In the genomic region with DNA sequence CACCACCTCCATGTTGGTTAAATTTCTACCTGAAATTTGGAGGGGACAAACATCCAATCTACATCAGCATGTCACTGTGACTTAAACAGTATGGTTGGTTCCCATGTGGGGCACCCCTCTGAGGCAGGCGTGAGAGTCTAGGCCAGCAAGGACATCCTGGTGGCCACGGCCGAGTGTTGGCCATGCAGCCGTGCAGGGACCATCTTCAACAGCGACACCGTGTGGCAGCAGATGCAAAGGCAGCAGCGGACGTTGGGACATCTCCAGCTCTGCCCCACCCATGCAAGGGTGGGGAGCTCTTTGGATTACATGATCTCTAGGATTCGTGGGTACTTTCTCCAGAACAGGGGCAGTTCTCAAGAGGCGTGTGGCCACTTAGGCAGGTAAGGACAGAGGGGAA, we compare ENCODE assay signal across 12 cellular contexts. TPM values are rescaled to one million over a fixed set of nuclear protein-coding genes. Genes with fewer than 3 reads are reported as not detected.
DNase-seq lines count a peak whose midpoint lies in the region; ATAC-seq and TF ChIP-seq lines count a peak whose summit lies in the region.
"Had no signal": no experiment of that assay in that cellular context is flagged by ENCODE, and none has a peak within 500 bp of the region (broad histone marks: within the 10 kb centered on the region; RNA-seq: fewer than 3 reads in every experiment).

No MANE protein-coding gene starts in this region.

- H3K4me3 Mint-ChIP-seq in stimulated activated naive CD8-positive, alpha-beta T cell treated with anti-CD3 and anti-CD28 coated beads, Interleukin-15, amount 100 ng/mL, for 72 hours, result no peak overlapping the region
- H3K4me3 Mint-ChIP-seq: brain; CD8-positive, alpha-beta T cell had no signal

- no peaks in the 10 kb centered on the region for H3K9me3 ChIP-seq in OCI-LY3 (ENCODE audit: insufficient read depth, low read length)
- H3K9me3 ChIP-seq: gastrocnemius medialis had no signal

- H3K4me3 ChIP-seq in OCI-LY3 (ENCODE audit: low read length) (no peak overlapping the region), epithelial cell of proximal tubule (ENCODE audit: low read depth, low read length) (no peak overlapping the region)
- H3K4me3 ChIP-seq: gastrocnemius medialis had no signal

- no peaks in the 10 kb centered on the region for H3K4me1 ChIP-seq in OCI-LY3 (ENCODE audit: low read length)

- peak; percentile 15; the same call in 1 of the 2 replicates for TF ChIP-seq CTCF in OCI-LY3 (IDR thresholded peaks at IDR 0.05; ENCODE audit: low read depth, low read length)
- peak; percentile 47 for TF ChIP-seq CTCF in epithelial cell of proximal tubule (conservative IDR thresholded peaks at IDR 0.05; ENCODE audit: low read depth, low read length)

- ATAC-seq in stimulated activated naive CD8-positive, alpha-beta T cell treated with anti-CD3 and anti-CD28 coated beads, Interleukin-15, Interleukin-2, amounts not matched to agents 100 U/mL and 50 U/mL, for 24 hours, result no peak
- no peak for ATAC-seq in stimulated activated naive CD8-positive, alpha-beta T cell treated with anti-CD3 and anti-CD28 coated beads, Interleukin-15, amount 100 ng/mL, for 72 hours
- no peak for ATAC-seq in GM21423 (IDR thresholded peaks at IDR 0.05; ENCODE audit: unreplicated experiment)
- ATAC-seq: CD8-positive, alpha-beta T cell; gastrocnemius medialis; right cardiac atrium had no signal

- no peak overlapping the region for H3K27ac Mint-ChIP-seq in stimulated activated naive CD8-positive, alpha-beta T cell treated with anti-CD3 and anti-CD28 coated beads, Interleukin-15, amount 100 ng/mL, for 72 hours
- H3K27ac Mint-ChIP-seq: CD8-positive, alpha-beta T cell had no signal

- H3K9me3 Mint-ChIP-seq in stimulated activated naive CD8-positive, alpha-beta T cell treated with anti-CD3 and anti-CD28 coated beads, Interleukin-15, amount 100 ng/mL, for 72 hours, result peaks cover 12 to 20% of the 10 kb centered on the region in 2 donors

- H3K36me3 ChIP-seq in OCI-LY3 (replicated peaks; ENCODE audit: low read depth, low read length), result no peaks in the 10 kb centered on the region
- H3K36me3 ChIP-seq: gastrocnemius medialis had no signal

- H3K4me1 Mint-ChIP-seq in stimulated activated naive CD8-positive, alpha-beta T cell treated with anti-CD3 and anti-CD28 coated beads, Interleukin-15, amount 100 ng/mL, for 72 hours, result peaks cover 19% of the 10 kb centered on the region

- no peaks in the 10 kb centered on the region for H3K27me3 Mint-ChIP-seq in stimulated activated naive CD8-positive, alpha-beta T cell treated with anti-CD3 and anti-CD28 coated beads, Interleukin-15, amount 100 ng/mL, for 72 hours
- H3K27me3 Mint-ChIP-seq: brain had no signal

- no peak overlapping the region for H3K4me2 ChIP-seq in OCI-LY3 (ENCODE audit: low read length)

- H3K27me3 ChIP-seq in OCI-LY3 (ENCODE audit: low read depth, low read length), result no peaks in the 10 kb centered on the region

- no peaks in the 10 kb centered on the region for H3K79me2 ChIP-seq in OCI-LY3 (ENCODE audit: low read length)

- DNase-seq in stimulated activated naive CD8-positive, alpha-beta T cell treated with anti-CD3 and anti-CD28 coated beads, Interleukin-15, Interleukin-2, amounts not matched to agents 100 U/mL and 50 U/mL, for 24 hours, result peak; percentile 50
- DNase-seq in stimulated activated naive CD8-positive, alpha-beta T cell treated with anti-CD3 and anti-CD28 coated beads, Interleukin-15, amount 100 ng/mL, for 72 hours, result no peak
- DNase-seq in epithelial cell of proximal tubule (ENCODE audit: low read depth) (no peak), nucleus accumbens (lab: John Stamatoyannopoulos, UW) (no peak), middle frontal gyrus (ENCODE audit: extremely low spot score, low spot score) (no peak), dedifferentiated amniotic fluid mesenchymal stem cell (ENCODE audit: extremely low spot score) (no peak)
- DNase-seq: CD8-positive, alpha-beta T cell; gastrocnemius medialis had no signal

- H3K27ac ChIP-seq in OCI-LY3 (ENCODE audit: low read length), result no peak overlapping the region
- H3K27ac ChIP-seq: gastrocnemius medialis had no signal

- no peak overlapping the region for H3K9ac ChIP-seq in OCI-LY3 (ENCODE audit: low read length)

- no peaks in the 10 kb centered on the region for H4K20me1 ChIP-seq in OCI-LY3 (ENCODE audit: insufficient read depth, low read length)

- H2AFZ ChIP-seq in OCI-LY3 (ENCODE audit: low read depth, low read length), result no peak overlapping the region

RNA-seq across cellular contexts. Expression of gene NOC4L, which starts 49.8 kb away (rescaled TPM):
- 42.2 and 45.0 TPM in 2 replicates for total RNA-seq in epithelial cell of proximal tubule

RNA-seq across cellular contexts. Expression of gene DDX51, which starts 49.9 kb away (rescaled TPM):
- 15.9 and 18.6 TPM in 2 replicates for total RNA-seq in epithelial cell of proximal tubule
